In the genomic region with DNA sequence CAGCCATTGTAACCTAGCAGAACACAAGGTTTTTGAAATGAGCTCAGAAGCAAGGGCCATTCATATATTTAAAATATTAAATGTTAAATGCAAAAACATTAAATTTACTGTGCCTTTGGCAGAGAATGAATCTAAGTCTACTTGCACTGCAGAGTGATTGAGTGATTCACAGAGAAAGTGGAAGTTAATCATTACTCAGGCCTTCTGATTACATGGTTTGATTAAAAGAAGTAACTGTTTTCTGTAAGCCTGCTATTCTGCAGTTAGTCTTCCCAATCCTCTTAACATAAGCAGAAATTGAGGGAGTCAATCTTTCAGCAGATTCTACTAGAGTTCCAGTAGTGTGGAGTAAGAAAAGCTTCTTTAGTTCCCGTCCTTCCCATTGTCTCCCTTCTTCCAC, we compare ENCODE assay signal across 11 cellular contexts. TPM values are rescaled to one million over a fixed set of nuclear protein-coding genes. Genes with fewer than 3 reads are reported as not detected.
DNase-seq lines count a peak whose midpoint lies in the region; ATAC-seq and TF ChIP-seq lines count a peak whose summit lies in the region.
"Had no signal": no experiment of that assay in that cellular context is flagged by ENCODE, and none has a peak within 500 bp of the region (broad histone marks: within the 10 kb centered on the region; RNA-seq: fewer than 3 reads in every experiment).

No MANE protein-coding gene starts in this region.

- in situ Hi-C loops in SK-MEL-5 (cut with HindIII; ENCODE audit: low pct_unique_long_range_greater_than_20kb, low sequenced_read_pairs) = no loop called here

- H3K27ac ChIP-seq in sigmoid colon = peak overlapping the region; percentile 86 to 94 (median 90)
- H3K27ac ChIP-seq: Peyer's patch had no signal

- H3K4me3 Mint-ChIP-seq in activated T-helper 2 cell treated with anti-CD3 and anti-CD28 coated beads, Interferon-gamma antibody, Interleukin-2, Interleukin-4, amounts not matched to agents 10 μg/mL and 5 μg/mL and 100 μg/mL, durations not matched to agents 14 hours and 24 hours and 36 hours (ENCODE audit: low read depth) = no peak overlapping the region
- H3K4me3 Mint-ChIP-seq in activated T-cell treated with anti-CD3 and anti-CD28 coated beads, Interleukin-2, amount 50 U/mL, for 4 hours = no peak overlapping the region

- 38 to 74% methylated on average over 1 of the region's 1 CpG for WGBS in sigmoid colon, 2 donors

- peaks cover 27% of the 10 kb centered on the region for H3K4me1 Mint-ChIP-seq in activated T-helper 2 cell treated with anti-CD3 and anti-CD28 coated beads, Interferon-gamma antibody, Interleukin-2, Interleukin-4, amounts not matched to agents 10 μg/mL and 5 μg/mL and 100 μg/mL, durations not matched to agents 14 hours and 24 hours and 36 hours (ENCODE audit: low read depth)
- H3K4me1 Mint-ChIP-seq in activated T-cell treated with anti-CD3 and anti-CD28 coated beads, Interleukin-2, amount 50 U/mL, for 4 hours (ENCODE audit: low read depth) = peaks cover 24% of the 10 kb centered on the region

- no peaks in the 10 kb centered on the region for H3K36me3 ChIP-seq in sigmoid colon
- H3K36me3 ChIP-seq: Peyer's patch had no signal

- H3K27ac Mint-ChIP-seq in activated T-helper 2 cell treated with anti-CD3 and anti-CD28 coated beads, Interferon-gamma antibody, Interleukin-2, Interleukin-4, amounts not matched to agents 10 μg/mL and 5 μg/mL and 100 μg/mL, durations not matched to agents 14 hours and 24 hours and 36 hours = no peak overlapping the region

- H3K27me3 Mint-ChIP-seq in activated T-helper 2 cell treated with anti-CD3 and anti-CD28 coated beads, Interferon-gamma antibody, Interleukin-2, Interleukin-4, amounts not matched to agents 10 μg/mL and 5 μg/mL and 100 μg/mL, durations not matched to agents 14 hours and 24 hours and 36 hours (ENCODE audit: low read depth) = peaks cover 62% of the 10 kb centered on the region
- H3K27me3 Mint-ChIP-seq in activated T-cell treated with anti-CD3 and anti-CD28 coated beads, Interleukin-2, amount 50 U/mL, for 4 hours (ENCODE audit: low read depth) = peaks cover 50% of the 10 kb centered on the region

- H3K36me3 Mint-ChIP-seq in activated T-helper 2 cell treated with anti-CD3 and anti-CD28 coated beads, Interferon-gamma antibody, Interleukin-2, Interleukin-4, amounts not matched to agents 10 μg/mL and 5 μg/mL and 100 μg/mL, durations not matched to agents 14 hours and 24 hours and 36 hours (ENCODE audit: low read depth) = no peaks in the 10 kb centered on the region
- no peaks in the 10 kb centered on the region for H3K36me3 Mint-ChIP-seq in activated T-cell treated with anti-CD3 and anti-CD28 coated beads, Interleukin-2, amount 50 U/mL, for 4 hours (ENCODE audit: insufficient read depth)

- H3K9me3 ChIP-seq in sigmoid colon = no peaks in the 10 kb centered on the region
- H3K9me3 ChIP-seq: Peyer's patch had no signal

- peak; percentile 40 for DNase-seq in NCI-H1105 treated with DMSO at 0.1 percent for 48 hours (lab: John Stamatoyannopoulos, UW)
- no peak for DNase-seq in NCI-H1105 (lab: John Stamatoyannopoulos, UW)
- DNase-seq in SK-MEL-5 (ENCODE audit: low read depth, low spot score) = peak; percentile 10
- DNase-seq in glomerular visceral epithelial cell (ENCODE audit: extremely low spot score) = peak; percentile 29
- DNase-seq in sigmoid colon = no peak
- no peak for DNase-seq in activated T-helper 2 cell treated with anti-CD3 and anti-CD28 coated beads, Interferon-gamma antibody, Interleukin-2, Interleukin-4, amounts not matched to agents 10 μg/mL and 5 μg/mL and 100 μg/mL, durations not matched to agents 14 hours and 24 hours and 36 hours (ENCODE audit: low spot score)
- no peak for DNase-seq in activated T-cell treated with anti-CD3 and anti-CD28 coated beads, Interleukin-2, amount 50 U/mL, for 4 hours
- DNase-seq in NCI-H128 (lab: John Stamatoyannopoulos, UW; ENCODE audit: unreplicated experiment) = no peak
- DNase-seq: activated naive CD4-positive, alpha-beta T cell treated with anti-CD3 and anti-CD28 coated beads, Interleukin-2, amount 50 U/mL, for 16 hours; Peyer's patch had no signal

- no peak for TF ChIP-seq EP300 in sigmoid colon (IDR thresholded peaks at IDR 0.05)

- intact Hi-C loops in sigmoid colon (cut with DNase I) = loop anchor here (5.0 kb wide), 1 partner anchor 153 kb away; no protein-coding TSS in a partner anchor
- intact Hi-C loops in activated T-helper 2 cell treated with anti-CD3 and anti-CD28 coated beads, Interferon-gamma antibody, Interleukin-2, Interleukin-4, amounts not matched to agents 10 μg/mL and 5 μg/mL and 100 μg/mL, durations not matched to agents 14 hours and 24 hours and 36 hours (cut with micrococcal nuclease) = loop anchor here (10.0 kb wide), 1 partner anchor 954 kb away; a partner anchor contains a TSS

- peak overlapping the region in 2 of 4 donors; percentile 78 to 92 for H3K4me3 ChIP-seq in sigmoid colon

- TF ChIP-seq POLR2A in sigmoid colon (IDR thresholded peaks at IDR 0.05) = no peak

- H3K4me1 ChIP-seq in sigmoid colon = peaks cover 0 to 29% (median 16%) of the 10 kb centered on the region in 4 donors

- no peak for ATAC-seq in activated T-cell treated with anti-CD3 and anti-CD28 coated beads, Interleukin-2, amount 50 U/mL, for 4 hours

- H3K27me3 ChIP-seq in sigmoid colon = no peaks in the 10 kb centered on the region
- H3K27me3 ChIP-seq: Peyer's patch had no signal

- H3K9me3 Mint-ChIP-seq in activated T-helper 2 cell treated with anti-CD3 and anti-CD28 coated beads, Interferon-gamma antibody, Interleukin-2, Interleukin-4, amounts not matched to agents 10 μg/mL and 5 μg/mL and 100 μg/mL, durations not matched to agents 14 hours and 24 hours and 36 hours = no peaks in the 10 kb centered on the region
- no peaks in the 10 kb centered on the region for H3K9me3 Mint-ChIP-seq in activated T-cell treated with anti-CD3 and anti-CD28 coated beads, Interleukin-2, amount 50 U/mL, for 4 hours

- no peak for TF ChIP-seq CTCF in sigmoid colon (IDR thresholded peaks at IDR 0.05)

RNA-seq across cellular contexts. Expression of a gene that starts 1.5 kb away (rescaled TPM):
- 31.6 and 35.2 TPM in 2 replicates for total RNA-seq in SK-MEL-5 (2014; rRNA removed; shearing (Covaris generic))
- 17.5 and 22.3 TPM in 2 replicates for polyA plus RNA-seq in SK-MEL-5 (2015; cell fraction: cytosol; rRNA removed)
- polyA plus RNA-seq in SK-MEL-5 (2015; cell fraction: nucleus; rRNA removed) = 6.8 and 8.6 TPM in 2 replicates
- total RNA-seq in sigmoid colon = 10 to 100 TPM; 28.1 to 33.5 (median 29.3) TPM
- polyA plus RNA-seq in sigmoid colon = under 1 TPM in 2 of 3 donors, not detected in 1; under 0.01 to 0.60 TPM
- total RNA-seq in activated T-helper 2 cell treated with anti-CD3 and anti-CD28 coated beads, Interferon-gamma antibody, Interleukin-2, Interleukin-4, amounts not matched to agents 10 μg/mL and 5 μg/mL and 100 μg/mL, durations not matched to agents 14 hours and 24 hours and 36 hours = not detected in 2 replicates
- total RNA-seq in activated T-cell treated with anti-CD3 and anti-CD28 coated beads, Interleukin-2, amount 50 U/mL, for 4 hours = not detected
- total RNA-seq: LHCN-M2 had no signal

Comparison
In these comparisons a context has a peak if more than half of its experiments do, and no peak if none do; other contexts are left out.
1. DNase-seq: peak in NCI-H1105 treated with DMSO at 0.1 percent for 48 hours (single experiment), SK-MEL-5 (single experiment) and glomerular visceral epithelial cell (single experiment); none in NCI-H1105 (single experiment), sigmoid colon (single experiment), activated T-helper 2 cell treated with anti-CD3 and anti-CD28 coated beads, Interferon-gamma antibody, Interleukin-2, Interleukin-4, amounts not matched to agents 10 μg/mL and 5 μg/mL and 100 μg/mL, durations not matched to agents 14 hours and 24 hours and 36 hours (single experiment), activated T-cell treated with anti-CD3 and anti-CD28 coated beads, Interleukin-2, amount 50 U/mL, for 4 hours (single experiment) and NCI-H128 (single experiment).
2. RNA of a gene that starts 1.5 kb away (total RNA-seq): 31.6 to 35.2 TPM in SK-MEL-5 and 28.1 to 33.5 TPM in sigmoid colon; not detected in activated T-cell treated with anti-CD3 and anti-CD28 coated beads, Interleukin-2, amount 50 U/mL, for 4 hours and not detected in activated T-helper 2 cell treated with anti-CD3 and anti-CD28 coated beads, Interferon-gamma antibody, Interleukin-2, Interleukin-4, amounts not matched to agents 10 μg/mL and 5 μg/mL and 100 μg/mL, durations not matched to agents 14 hours and 24 hours and 36 hours; every median in the first group is over 10 times any median in the second.